Comparison of ENCODE assay signal across 27 cellular contexts in genomic region chr13:28129911-28130693, GRCh38. TPM values are rescaled to one million over a fixed set of nuclear protein-coding genes. Genes with fewer than 3 reads are reported as not detected.
"Had no signal": no experiment of that assay in that cellular context is flagged by ENCODE, and none has a peak within 500 bp of the region (broad histone marks: within the 10 kb centered on the region; RNA-seq: fewer than 3 reads in every experiment).

No MANE protein-coding gene starts in this region.

- H3K4me1 ChIP-seq: gastroesophageal sphincter, neural progenitor cell, right atrium auricular region had no signal

- ATAC-seq: gastroesophageal sphincter; naive thymus-derived CD8-positive, alpha-beta T cell had no signal

- H3K27ac ChIP-seq: brain microvascular endothelial cell, gastroesophageal sphincter, neural progenitor cell, right atrium auricular region, VCaP had no signal

- H3K4me2 ChIP-seq: neural progenitor cell had no signal

- H2AFZ ChIP-seq: neural progenitor cell had no signal

- FAIRE-seq: astrocyte, endothelial cell of umbilical vein, keratinocyte had no signal

- H3K9ac ChIP-seq: neural progenitor cell had no signal

- H3K27me3 ChIP-seq: brain microvascular endothelial cell, neural progenitor cell, right atrium auricular region, tibial nerve had no signal

- H3K4me3 ChIP-seq: gastroesophageal sphincter, neural progenitor cell, right atrium auricular region, tibial nerve had no signal

- DNase-seq: activated CD4-positive, alpha-beta T cell treated with anti-CD3 and anti-CD28 coated beads for 48 hours; activated CD4-positive, alpha-beta T cell treated with anti-CD3 and anti-CD28 coated beads, Interleukin-2, amount 50 U/mL, for 48 hours; activated CD8-positive, alpha-beta memory T cell treated with anti-CD3 and anti-CD28 coated beads for 24 hours; activated gamma-delta T cell; activated naive CD4-positive, alpha-beta T cell treated with anti-CD3 and anti-CD28 coated beads, Interleukin-2, amount 10 ng/mL, durations not matched to agents 7 days and 5 days; activated naive CD8-positive, alpha-beta T cell treated with anti-CD3 and anti-CD28 coated beads, Interleukin-2, amount 10 ng/mL, durations not matched to agents 7 days and 5 days; activated T-cell treated with anti-CD3 and anti-CD28 coated beads, Interleukin-2, amount 50 U/mL, for 1 hour; amniotic stem cell; brain microvascular endothelial cell; caudate nucleus; hippocampal formation; left cardiac atrium; mammary epithelial cell; midbrain; naive thymus-derived CD8-positive, alpha-beta T cell; stimulated activated CD4-positive, alpha-beta T cell treated with anti-CD3 and anti-CD28 coated beads, Interleukin-2, amount 100 ng/mL, for 48 hours; stimulated activated naive CD4-positive, alpha-beta T cell treated with Interleukin-2 at 50 U/mL for 16 hours had no signal

- H3K36me3 ChIP-seq: brain microvascular endothelial cell, gastroesophageal sphincter, neural progenitor cell, right atrium auricular region, tibial nerve had no signal

- H3K9me3 ChIP-seq: gastroesophageal sphincter, right atrium auricular region, tibial nerve had no signal

RNA-seq across cellular contexts. Expression of gene FLT3, which starts 29.7 kb away (rescaled TPM):
- total RNA-seq: activated naive CD8-positive, alpha-beta T cell treated with anti-CD3 and anti-CD28 coated beads, Interleukin-2, amount 10 ng/mL, durations not matched to agents 7 days and 5 days; astrocyte; endothelial cell of umbilical vein; mammary epithelial cell; pulmonary artery endothelial cell; T-helper 1 cell treated with Interleukin-12 subunit alpha and Interleukin-12 subunit beta and Interleukin-4 antibody, amounts not matched to agents 30 ng/mL and 1 ng/mL, for 36 hours had no signal
- polyA plus RNA-seq: keratinocyte; mammary epithelial cell; naive thymus-derived CD8-positive, alpha-beta T cell had no signal
